Comparison of ENCODE assay signal across 1 cellular context in the genomic region with DNA sequence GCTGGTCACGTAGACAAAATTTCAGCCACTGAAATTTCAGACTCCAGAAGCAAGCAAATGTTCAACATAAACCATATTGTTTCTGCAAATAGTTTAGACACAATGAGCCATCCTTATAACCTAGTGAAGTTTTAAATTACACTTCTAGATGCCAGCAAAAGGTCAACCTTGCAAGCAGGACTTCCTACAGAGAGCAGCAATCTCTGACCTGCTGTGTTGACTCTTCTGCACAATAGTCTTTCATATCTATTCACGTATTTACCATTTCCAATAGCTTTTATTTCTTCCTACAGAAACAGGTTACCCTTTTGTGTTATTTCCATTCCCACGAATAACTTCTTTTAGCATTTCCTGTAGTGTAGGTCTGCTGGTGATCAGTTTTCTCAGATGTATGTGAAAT.
TF ChIP-seq lines count a peak whose summit lies in the region.

No MANE protein-coding gene starts in this region.

TF ChIP-seq in HepG2, 621 proteins besides CTCF, POLR2A, EP300 and RAD21 (continues in another document):
- peak; percentile 83 for TF ChIP-seq SIX4 (CRISPR knock-in tag; IDR thresholded peaks at IDR 0.05)
- TF ChIP-seq HNRNPLL (IDR thresholded peaks at IDR 0.05; ENCODE audit: low read depth, low read length, poor library complexity, severe bottlenecking) = no peak
- no peak for TF ChIP-seq ZNF558 (CRISPR knock-in tag; IDR thresholded peaks at IDR 0.05; ENCODE audit: borderline replicate concordance)
- no peak for TF ChIP-seq PHF5A (CRISPR knock-in tag; IDR thresholded peaks at IDR 0.05; ENCODE audit: low read depth, unreplicated experiment)
- TF ChIP-seq ZNF550 (CRISPR knock-in tag; IDR thresholded peaks at IDR 0.05; ENCODE audit: borderline replicate concordance) = no peak
- TF ChIP-seq PAF1 (CRISPR knock-in tag; IDR thresholded peaks at IDR 0.05) = no peak
- TF ChIP-seq JARID2 (CRISPR knock-in tag; IDR thresholded peaks at IDR 0.05; ENCODE audit: insufficient replicate concordance) = no peak
- no peak for TF ChIP-seq ZFP41 (CRISPR knock-in tag; IDR thresholded peaks at IDR 0.05; ENCODE audit: borderline replicate concordance)
- TF ChIP-seq ZNF546 (CRISPR knock-in tag; conservative IDR thresholded peaks at IDR 0.05) = no peak
- TF ChIP-seq ZSCAN9 (CRISPR knock-in tag; IDR thresholded peaks at IDR 0.05; ENCODE audit: borderline replicate concordance) = no peak
- TF ChIP-seq RBAK (CRISPR knock-in tag; IDR thresholded peaks at IDR 0.05) = no peak
- no peak for TF ChIP-seq THAP9 (CRISPR knock-in tag; IDR thresholded peaks at IDR 0.05; ENCODE audit: borderline replicate concordance)
- TF ChIP-seq HNRNPK (IDR thresholded peaks at IDR 0.05; ENCODE audit: low read depth, low read length, poor library complexity, severe bottlenecking) = no peak
- TF ChIP-seq, protein P1, sequence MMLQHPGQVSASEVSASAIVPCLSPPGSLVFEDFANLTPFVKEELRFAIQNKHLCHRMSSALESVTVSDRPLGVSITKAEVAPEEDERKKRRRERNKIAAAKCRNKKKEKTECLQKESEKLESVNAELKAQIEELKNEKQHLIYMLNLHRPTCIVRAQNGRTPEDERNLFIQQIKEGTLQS (CRISPR knock-in tag; IDR thresholded peaks at IDR 0.05) = no peak
- TF ChIP-seq KLF15 (CRISPR knock-in tag; IDR thresholded peaks at IDR 0.05; ENCODE audit: borderline replicate concordance) = no peak
- TF ChIP-seq ATM (IDR thresholded peaks at IDR 0.05; ENCODE audit: borderline replicate concordance) = no peak
- TF ChIP-seq ZNF430 (CRISPR knock-in tag; IDR thresholded peaks at IDR 0.05) = no peak
- 0 out of 2 replicates have a peak, but pooled peaks have one; percentile 19 for TF ChIP-seq ZNF256 (CRISPR knock-in tag; conservative IDR thresholded peaks at IDR 0.05)
- no peak for TF ChIP-seq ZNF790 (CRISPR knock-in tag; IDR thresholded peaks at IDR 0.05; ENCODE audit: borderline replicate concordance)
- TF ChIP-seq SETDB1 (CRISPR knock-in tag; IDR thresholded peaks at IDR 0.05; ENCODE audit: borderline replicate concordance) = no peak
- TF ChIP-seq POLR2AphosphoS5 (IDR thresholded peaks at IDR 0.05; ENCODE audit: low read depth, low read length) = no peak
- TF ChIP-seq, protein P2, sequence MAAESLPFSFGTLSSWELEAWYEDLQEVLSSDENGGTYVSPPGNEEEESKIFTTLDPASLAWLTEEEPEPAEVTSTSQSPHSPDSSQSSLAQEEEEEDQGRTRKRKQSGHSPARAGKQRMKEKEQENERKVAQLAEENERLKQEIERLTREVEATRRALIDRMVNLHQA (CRISPR knock-in tag; IDR thresholded peaks at IDR 0.05) = no peak
- 0 out of 2 replicates have a peak, but pooled peaks have one; percentile 14 for TF ChIP-seq PAXIP1 (CRISPR knock-in tag; conservative IDR thresholded peaks at IDR 0.05)
- TF ChIP-seq ZNF556 (CRISPR knock-in tag; IDR thresholded peaks at IDR 0.05; ENCODE audit: borderline replicate concordance) = no peak
- no peak for TF ChIP-seq ISL2 (CRISPR knock-in tag; IDR thresholded peaks at IDR 0.05)
- TF ChIP-seq, protein P3, sequence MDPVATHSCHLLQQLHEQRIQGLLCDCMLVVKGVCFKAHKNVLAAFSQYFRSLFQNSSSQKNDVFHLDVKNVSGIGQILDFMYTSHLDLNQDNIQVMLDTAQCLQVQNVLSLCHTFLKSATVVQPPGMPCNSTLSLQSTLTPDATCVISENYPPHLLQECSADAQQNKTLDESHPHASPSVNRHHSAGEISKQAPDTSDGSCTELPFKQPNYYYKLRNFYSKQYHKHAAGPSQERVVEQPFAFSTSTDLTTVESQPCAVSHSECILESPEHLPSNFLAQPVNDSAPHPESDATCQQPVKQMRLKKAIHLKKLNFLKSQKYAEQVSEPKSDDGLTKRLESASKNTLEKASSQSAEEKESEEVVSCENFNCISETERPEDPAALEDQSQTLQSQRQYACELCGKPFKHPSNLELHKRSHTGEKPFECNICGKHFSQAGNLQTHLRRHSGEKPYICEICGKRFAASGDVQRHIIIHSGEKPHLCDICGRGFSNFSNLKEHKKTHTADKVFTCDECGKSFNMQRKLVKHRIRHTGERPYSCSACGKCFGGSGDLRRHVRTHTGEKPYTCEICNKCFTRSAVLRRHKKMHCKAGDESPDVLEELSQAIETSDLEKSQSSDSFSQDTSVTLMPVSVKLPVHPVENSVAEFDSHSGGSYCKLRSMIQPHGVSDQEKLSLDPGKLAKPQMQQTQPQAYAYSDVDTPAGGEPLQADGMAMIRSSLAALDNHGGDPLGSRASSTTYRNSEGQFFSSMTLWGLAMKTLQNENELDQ (CRISPR knock-in tag; IDR thresholded peaks at IDR 0.05; ENCODE audit: borderline replicate concordance) = no peak
- TF ChIP-seq SMAD1 (CRISPR knock-in tag; IDR thresholded peaks at IDR 0.05; ENCODE audit: borderline replicate concordance, low read depth) = no peak
- no peak for TF ChIP-seq ZBTB1 (CRISPR knock-in tag; IDR thresholded peaks at IDR 0.05; ENCODE audit: borderline replicate concordance)
- TF ChIP-seq ZFP36L1 (CRISPR knock-in tag; IDR thresholded peaks at IDR 0.05) = no peak
- no peak for TF ChIP-seq PHB2 (IDR thresholded peaks at IDR 0.05; ENCODE audit: partially characterized antibody)
- TF ChIP-seq TCF7 (IDR thresholded peaks at IDR 0.05; ENCODE audit: low read depth) = peak; percentile 48; the same call in 1 of the 2 replicates
- TF ChIP-seq RXRB (CRISPR knock-in tag; IDR thresholded peaks at IDR 0.05; ENCODE audit: borderline replicate concordance) = peak; percentile 47; the same call in 1 of the 2 replicates
- TF ChIP-seq ELF3 (CRISPR knock-in tag; IDR thresholded peaks at IDR 0.05) = peak; percentile 52; the same call in 1 of the 2 replicates
- TF ChIP-seq, protein P4, sequence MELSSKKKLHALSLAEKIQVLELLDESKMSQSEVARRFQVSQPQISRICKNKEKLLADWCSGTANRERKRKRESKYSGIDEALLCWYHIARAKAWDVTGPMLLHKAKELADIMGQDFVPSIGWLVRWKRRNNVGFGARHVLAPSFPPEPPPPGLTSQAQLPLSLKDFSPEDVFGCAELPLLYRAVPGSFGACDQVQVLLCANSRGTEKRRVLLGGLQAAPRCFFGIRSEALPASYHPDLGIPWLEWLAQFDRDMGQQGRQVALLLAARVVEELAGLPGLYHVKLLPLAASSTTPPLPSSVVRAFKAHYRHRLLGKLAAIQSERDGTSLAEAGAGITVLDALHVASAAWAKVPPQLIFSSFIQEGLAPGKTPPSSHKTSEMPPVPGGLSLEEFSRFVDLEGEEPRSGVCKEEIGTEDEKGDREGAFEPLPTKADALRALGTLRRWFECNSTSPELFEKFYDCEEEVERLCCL (CRISPR knock-in tag; IDR thresholded peaks at IDR 0.05; ENCODE audit: borderline replicate concordance) = no peak
- TF ChIP-seq, protein P5, sequence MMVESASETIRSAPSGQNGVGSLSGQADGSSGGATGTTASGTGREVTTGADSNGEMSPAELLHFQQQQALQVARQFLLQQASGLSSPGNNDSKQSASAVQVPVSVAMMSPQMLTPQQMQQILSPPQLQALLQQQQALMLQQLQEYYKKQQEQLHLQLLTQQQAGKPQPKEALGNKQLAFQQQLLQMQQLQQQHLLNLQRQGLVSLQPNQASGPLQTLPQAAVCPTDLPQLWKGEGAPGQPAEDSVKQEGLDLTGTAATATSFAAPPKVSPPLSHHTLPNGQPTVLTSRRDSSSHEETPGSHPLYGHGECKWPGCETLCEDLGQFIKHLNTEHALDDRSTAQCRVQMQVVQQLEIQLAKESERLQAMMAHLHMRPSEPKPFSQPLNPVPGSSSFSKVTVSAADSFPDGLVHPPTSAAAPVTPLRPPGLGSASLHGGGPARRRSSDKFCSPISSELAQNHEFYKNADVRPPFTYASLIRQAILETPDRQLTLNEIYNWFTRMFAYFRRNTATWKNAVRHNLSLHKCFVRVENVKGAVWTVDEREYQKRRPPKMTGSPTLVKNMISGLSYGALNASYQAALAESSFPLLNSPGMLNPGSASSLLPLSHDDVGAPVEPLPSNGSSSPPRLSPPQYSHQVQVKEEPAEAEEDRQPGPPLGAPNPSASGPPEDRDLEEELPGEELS (CRISPR knock-in tag; IDR thresholded peaks at IDR 0.05) = peak; percentile 58; the same call in 1 of the 2 replicates
- no peak for TF ChIP-seq ZNF547 (CRISPR knock-in tag; IDR thresholded peaks at IDR 0.05)
- TF ChIP-seq YEATS2 (CRISPR knock-in tag; IDR thresholded peaks at IDR 0.05; ENCODE audit: borderline replicate concordance) = no peak
- TF ChIP-seq CENPX (CRISPR knock-in tag; IDR thresholded peaks at IDR 0.05) = no peak
- peak; percentile 87 for TF ChIP-seq NR2F6 (IDR thresholded peaks at IDR 0.05)
- TF ChIP-seq NR2F6 (CRISPR knock-in tag; IDR thresholded peaks at IDR 0.05) = peak; percentile 86
- no peak for TF ChIP-seq SMAD3 (CRISPR knock-in tag; IDR thresholded peaks at IDR 0.05)
- TF ChIP-seq NR2F1 (CRISPR knock-in tag; IDR thresholded peaks at IDR 0.05) = peak in 1 of 2 experiments; percentile 19; a peak in 1 of 4 replicates
- TF ChIP-seq ZNF619 (CRISPR knock-in tag; IDR thresholded peaks at IDR 0.05) = no peak
- TF ChIP-seq MED13 (CRISPR knock-in tag; IDR thresholded peaks at IDR 0.05) = no peak
- TF ChIP-seq ZNF674 (CRISPR knock-in tag; IDR thresholded peaks at IDR 0.05; ENCODE audit: low read depth) = no peak
- no peak for TF ChIP-seq ZBTB7A (CRISPR knock-in tag; IDR thresholded peaks at IDR 0.05)
- no peak for TF ChIP-seq RFXAP (CRISPR knock-in tag; IDR thresholded peaks at IDR 0.05; ENCODE audit: borderline replicate concordance)
- 0 out of 2 replicates have a peak, but pooled peaks have one; percentile 21 for TF ChIP-seq ZGPAT (CRISPR knock-in tag; IDR thresholded peaks at IDR 0.05)
- no peak for TF ChIP-seq ZNF574 (CRISPR knock-in tag; IDR thresholded peaks at IDR 0.05)
- no peak for TF ChIP-seq ZNF17 (CRISPR knock-in tag; IDR thresholded peaks at IDR 0.05)
- no peak for TF ChIP-seq HDAC1 (CRISPR knock-in tag; IDR thresholded peaks at IDR 0.05)
